In genomic region chr10:79149662-79150443, GRCh38 we compare ENCODE assay signal across 8 cellular contexts.
DNase-seq lines count a peak whose midpoint lies in the region; ATAC-seq lines count a peak whose summit lies in the region.

No MANE protein-coding gene starts in this region.

- DNase-seq in RPMI7951 (ENCODE audit: low read depth) (peak; percentile 94), amniotic epithelial cell (ENCODE audit: low read depth) (peak; percentile 56), islet precursor cell (peak; percentile 87), COR-L47 (lab: John Stamatoyannopoulos, UW) (no peak), DMS114 treated with DMSO at 0.1 percent for 48 hours (lab: John Stamatoyannopoulos, UW; ENCODE audit: unreplicated experiment) (no peak)
- DNase-seq in stimulated activated CD4-positive, alpha-beta T cell treated with anti-CD3 and anti-CD28 coated beads, Interleukin-1b, Interleukin-23, amount 100 ng/mL, for 48 hours: peak; percentile 30

- peak; percentile 92 for ATAC-seq in GM18511 (IDR thresholded peaks at IDR 0.05; ENCODE audit: unreplicated experiment)
- ATAC-seq in HG02885 (IDR thresholded peaks at IDR 0.05; ENCODE audit: poor library complexity, unreplicated experiment): peak; percentile 91

Comparison
In these comparisons a context has a peak if more than half of its experiments do, and no peak if none do; other contexts are left out.
1. DNase-seq: peak in RPMI7951 (single experiment), amniotic epithelial cell (single experiment), islet precursor cell (single experiment) and stimulated activated CD4-positive, alpha-beta T cell treated with anti-CD3 and anti-CD28 coated beads, Interleukin-1b, Interleukin-23, amount 100 ng/mL, for 48 hours (single experiment); none in COR-L47 (single experiment) and DMS114 treated with DMSO at 0.1 percent for 48 hours (single experiment).